Comparison of ENCODE assay signal across 8 cellular contexts in the genomic region with DNA sequence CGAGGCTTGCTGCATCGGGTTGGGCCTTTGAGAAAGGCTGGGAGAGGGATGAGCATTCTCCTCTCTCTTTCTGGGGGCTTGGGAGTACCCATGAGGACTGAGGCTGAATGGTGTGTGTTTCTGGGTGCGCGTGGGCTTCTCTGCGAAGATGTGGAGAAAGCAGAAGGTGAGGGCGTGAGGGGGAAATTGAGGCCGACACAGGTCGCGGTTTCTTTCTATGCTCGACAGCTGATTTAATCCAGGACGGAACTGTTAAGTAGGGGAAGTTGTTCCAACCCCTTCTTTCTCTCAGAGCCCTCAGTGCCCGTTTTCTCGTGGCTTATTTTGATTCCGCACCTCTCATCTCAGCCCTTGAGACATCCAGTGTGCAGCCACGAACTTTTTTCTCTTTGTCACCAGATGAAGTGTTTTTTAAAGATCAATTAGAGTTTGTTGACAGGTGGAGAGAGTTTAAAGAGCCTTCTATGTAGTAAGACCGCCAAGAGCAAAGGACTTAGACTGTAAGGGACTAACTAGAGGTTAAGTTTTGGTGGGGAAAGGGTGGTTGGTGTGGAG. TPM values are rescaled to one million over a fixed set of nuclear protein-coding genes. Genes with fewer than 3 reads are reported as not detected.
DNase-seq lines count a peak whose midpoint lies in the region; ATAC-seq, FAIRE-seq and TF ChIP-seq lines count a peak whose summit lies in the region.

No MANE protein-coding gene starts in this region.

- no peak for TF ChIP-seq CTCF in natural killer cell (IDR thresholded peaks at IDR 0.05)

- peak overlapping the region; percentile 75 for H3K27ac ChIP-seq in BLaER1

- H3K9ac ChIP-seq in BLaER1: peak overlapping the region; percentile 85

- H3K27ac Mint-ChIP-seq in natural killer cell: peak overlapping the region; percentile 64 to 83

- H3K4me1 ChIP-seq in BLaER1: peaks cover 57% of the 10 kb centered on the region

- no peaks in the 10 kb centered on the region for H3K9me3 ChIP-seq in BLaER1

- H3K4me3 Mint-ChIP-seq in natural killer cell: peak overlapping the region; percentile 93

- H3K4me3 ChIP-seq in BLaER1: peak overlapping the region; percentile 88
- H3K4me3 ChIP-seq in Jurkat, Clone E6-1 (ENCODE audit: low read length): peak overlapping the region; percentile 68

- H3K9me3 Mint-ChIP-seq in natural killer cell: no peaks in the 10 kb centered on the region

- ATAC-seq in natural killer cell: no peak
- no peak for ATAC-seq in GM21825 (IDR thresholded peaks at IDR 0.05; ENCODE audit: unreplicated experiment)

- DNase-seq in Jurkat, Clone E6-1 (ENCODE audit: low read depth, low spot score): no peak
- peak; percentile 11 for DNase-seq in cerebellar cortex (ENCODE audit: low spot score)
- DNase-seq in natural killer cell: no peak
- no peak for DNase-seq in RCC 7860 (ENCODE audit: low spot score)
- DNase-seq in NCI-H2081 (lab: John Stamatoyannopoulos, UW): no peak
- no peak for DNase-seq in posterior cingulate gyrus

- no peak for FAIRE-seq in RCC 7860 (lab: Jason Lieb, UNC)

- H3K36me3 ChIP-seq in BLaER1: no peaks in the 10 kb centered on the region

- intact Hi-C loops in natural killer cell (cut with micrococcal nuclease): no loop called here
- intact Hi-C loops in posterior cingulate gyrus (cut with DNase I): loop anchor here (10.0 kb wide), 1 partner anchor 349 kb away; the partner anchor contains the start of gene TTBK2

- peaks cover 28 to 43% of the 10 kb centered on the region in 2 donors for H3K4me1 Mint-ChIP-seq in natural killer cell

- no peaks in the 10 kb centered on the region for H3K27me3 ChIP-seq in BLaER1

- H3K36me3 Mint-ChIP-seq in natural killer cell: no peaks in the 10 kb centered on the region

- no peaks in the 10 kb centered on the region for H3K27me3 Mint-ChIP-seq in natural killer cell (ENCODE audit: low read depth in 2 of 2)

- peaks cover 18% of the 10 kb centered on the region; the same call in 1 of the 2 replicates for H4K20me1 ChIP-seq in BLaER1

- H3K4me2 ChIP-seq in BLaER1: peak overlapping the region; percentile 94

RNA-seq across cellular contexts. Expression of gene STARD9, which starts 0.7 kb away (rescaled TPM):
- 6.6 TPM for polyA plus RNA-seq in Jurkat, Clone E6-1 (2012; ENCODE audit: insufficient read depth, insufficient read length)
- total RNA-seq in natural killer cell: 10 to 100 TPM; 20.0 to 22.5 (median 20.1) TPM

RNA-seq across cellular contexts. Expression of gene HAUS2, which starts 27.5 kb away (rescaled TPM):
- polyA plus RNA-seq in Jurkat, Clone E6-1 (2012; ENCODE audit: insufficient read depth, insufficient read length): 33.1 TPM
- total RNA-seq in natural killer cell: 10 to 100 TPM; 24.9 to 26.2 (median 26.1) TPM

RNA-seq across cellular contexts. Expression of gene LRRC57, which starts 27.5 kb away (rescaled TPM):
- polyA plus RNA-seq in Jurkat, Clone E6-1 (2012; ENCODE audit: insufficient read depth, insufficient read length): 20.1 TPM
- total RNA-seq in natural killer cell: 10 to 100 TPM; 29.4 to 43.9 (median 29.4) TPM
